ENCODE assay signal across 9 cellular contexts in the genomic region with DNA sequence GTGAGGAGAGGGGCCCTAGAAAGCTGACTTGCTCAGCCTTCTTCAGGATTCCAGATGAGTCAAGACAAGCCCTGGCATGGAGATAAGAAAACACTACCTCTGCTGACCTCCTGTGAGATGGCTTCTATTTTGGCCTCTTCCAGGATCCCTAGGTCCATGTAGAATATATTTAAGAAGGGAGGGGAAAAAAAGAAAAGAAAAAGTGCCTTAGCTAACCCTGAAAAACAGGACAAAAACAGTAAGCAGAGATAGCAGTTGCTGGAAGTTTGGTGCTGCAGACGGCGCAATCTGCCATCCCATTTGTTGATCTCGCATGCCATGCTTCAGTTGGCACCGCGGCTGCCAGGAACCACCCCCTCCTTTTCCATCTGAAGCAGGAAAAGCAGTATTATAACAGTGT.
DNase-seq lines count a peak whose midpoint lies in the region; ATAC-seq and TF ChIP-seq lines count a peak whose summit lies in the region.
"Had no signal": no experiment of that assay in that cellular context is flagged by ENCODE, and none has a peak within 500 bp of the region (broad histone marks: within the 10 kb centered on the region; RNA-seq: fewer than 3 reads in every experiment).

No MANE protein-coding gene starts in this region.

- H3K36me3 ChIP-seq in left lung (no peaks in the 10 kb centered on the region), testis (ENCODE audit: low read depth, missing control alignments) (no peaks in the 10 kb centered on the region)

- H3K4me1 ChIP-seq in left lung (peaks cover 35 to 49% of the 10 kb centered on the region in 2 donors), testis (peaks cover 55% of the 10 kb centered on the region)

- H3K27ac ChIP-seq in left lung (peak overlapping the region; percentile 13 to 89), testis (peak overlapping the region; percentile 84 to 88)

- peak; percentile 13 for ATAC-seq in left lung
- ATAC-seq in HG02678 (IDR thresholded peaks at IDR 0.05; ENCODE audit: unreplicated experiment) = no peak

- intact Hi-C loops in left lung (cut with DNase I) = no loop called here
- intact Hi-C loops in testis (cut with DNase I; ENCODE audit: low total_unique reads) = loop anchor here (5.0 kb wide), 1 partner anchor 406 kb away; no protein-coding TSS in a partner anchor

- H3K4me3 ChIP-seq in left lung (no peak overlapping the region), testis (no peak overlapping the region)

- in situ Hi-C loops in GM13976 (cut with MboI; ENCODE audit: low sequenced_read_pairs, unreplicated experiment) = no loop called here

- TF ChIP-seq CTCF in left lung (IDR thresholded peaks at IDR 0.05) (no peak), testis (IDR thresholded peaks at IDR 0.05) (no peak), GM13976 (IDR thresholded peaks at IDR 0.05; ENCODE audit: borderline replicate concordance, control extremely low read depth, extremely low read depth, insufficient read depth, missing control alignments) (no peak)

- TF ChIP-seq POLR2A in testis (IDR thresholded peaks at IDR 0.05) = no peak

- DNase-seq in NCI-H2029 treated with DMSO at 0.1 percent for 48 hours (lab: John Stamatoyannopoulos, UW) (peak; percentile 51), cerebellum (ENCODE audit: low spot score) (peak; percentile 85), left lung (peak in 1 of 2 donors; percentile 51), testis (peak; percentile 69), activated T-cell treated with anti-CD3 and anti-CD28 coated beads for 4 hours (no peak), GM13976 (ENCODE audit: low spot score) (no peak), epidermal melanocyte (ENCODE audit: insufficient read length, low spot score) (no peak)
- DNase-seq: activated naive CD4-positive, alpha-beta T cell treated with Interleukin-2 at 50 U/mL for 16 hours had no signal

- H3K9me3 ChIP-seq in left lung (no peaks in the 10 kb centered on the region), testis (no peaks in the 10 kb centered on the region)

- H3K27me3 ChIP-seq in left lung = no peaks in the 10 kb centered on the region
- no peaks in the 10 kb centered on the region for H3K27me3 ChIP-seq in testis

- 37 to 67% methylated on average over 5 of the region's 5 CpGs for WGBS in testis, 2 donors

Comparison
In these comparisons a context has a peak if more than half of its experiments do, and no peak if none do; other contexts are left out.
1. DNase-seq: peak in NCI-H2029 treated with DMSO at 0.1 percent for 48 hours (single experiment), cerebellum (single experiment) and testis (single experiment); none in activated T-cell treated with anti-CD3 and anti-CD28 coated beads for 4 hours (single experiment), GM13976 (single experiment) and epidermal melanocyte (single experiment).